Comparison of ENCODE assay signal across 21 cellular contexts in the genomic region with DNA sequence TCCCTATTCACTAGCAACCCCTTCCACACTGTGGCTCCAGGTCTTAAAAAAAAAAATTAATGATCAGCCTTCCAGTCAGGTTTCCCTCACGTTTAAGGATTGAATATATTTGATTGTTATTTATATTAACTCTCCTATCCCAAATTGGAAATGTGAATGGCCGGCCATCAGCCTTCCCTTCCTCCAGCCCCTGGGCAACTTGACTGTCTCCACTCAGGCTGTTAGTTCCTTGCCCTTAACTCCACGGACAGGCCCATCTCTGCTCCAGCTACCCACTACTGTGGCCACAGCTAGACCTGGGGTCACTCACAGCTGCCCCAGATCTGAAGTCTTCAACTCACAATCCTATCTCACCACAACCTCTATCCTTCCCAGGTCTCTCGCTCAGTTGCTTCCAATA.
"Had no signal": no experiment of that assay in that cellular context is flagged by ENCODE, and none has a peak within 500 bp of the region (broad histone marks: within the 10 kb centered on the region; RNA-seq: fewer than 3 reads in every experiment).

No MANE protein-coding gene starts in this region.

- H3K27ac Mint-ChIP-seq: memory B cell, mesothelial cell of epicardium, nephron, type B pancreatic cell had no signal

- FAIRE-seq: endometrium, keratinocyte, urothelium cell line had no signal

- ATAC-seq: gastrocnemius medialis, left lung, lower lobe of right lung had no signal

- H3K4me3 Mint-ChIP-seq: immature natural killer cell, memory B cell, mesothelial cell of epicardium, nephron, type B pancreatic cell had no signal

- H3K9me3 Mint-ChIP-seq: immature natural killer cell, memory B cell, nephron, type B pancreatic cell had no signal

- H3K4me1 Mint-ChIP-seq: memory B cell, mesothelial cell of epicardium, nephron had no signal

- H3K27me3 Mint-ChIP-seq: memory B cell, type B pancreatic cell had no signal

- DNase-seq: cortex of kidney; dorsolateral prefrontal cortex; effector CD8-positive, alpha-beta T cell; gastrocnemius medialis; immature natural killer cell; left lung; lower lobe of right lung; sigmoid colon; stimulated activated CD4-positive, alpha-beta T cell treated with anti-CD3 and anti-CD28 coated beads, Interleukin-2, amount 100 ng/mL, for 24 hours; stimulated activated naive CD4-positive, alpha-beta T cell treated with Interleukin-2 at 50 U/mL for 16 hours had no signal

- H3K27me3 ChIP-seq: dorsolateral prefrontal cortex, esophagus muscularis mucosa, gastrocnemius medialis, left lung, neutrophil, sigmoid colon had no signal

- H3K9me3 ChIP-seq: esophagus muscularis mucosa, gastrocnemius medialis, left lung, lower lobe of right lung, neutrophil, sigmoid colon had no signal

- H3K27ac ChIP-seq: dorsolateral prefrontal cortex, epithelial cell of prostate, esophagus muscularis mucosa, gastrocnemius medialis, left lung, lower lobe of right lung, neutrophil, sigmoid colon, skin epidermis had no signal

- H3K4me3 ChIP-seq: dorsolateral prefrontal cortex, esophagus muscularis mucosa, gastrocnemius medialis, left lung, lower lobe of right lung, sigmoid colon, skin epidermis had no signal

- H3K4me1 ChIP-seq: esophagus muscularis mucosa, gastrocnemius medialis, left lung, lower lobe of right lung, sigmoid colon had no signal
